Comparison of ENCODE assay signal across 23 cellular contexts in the genomic region with DNA sequence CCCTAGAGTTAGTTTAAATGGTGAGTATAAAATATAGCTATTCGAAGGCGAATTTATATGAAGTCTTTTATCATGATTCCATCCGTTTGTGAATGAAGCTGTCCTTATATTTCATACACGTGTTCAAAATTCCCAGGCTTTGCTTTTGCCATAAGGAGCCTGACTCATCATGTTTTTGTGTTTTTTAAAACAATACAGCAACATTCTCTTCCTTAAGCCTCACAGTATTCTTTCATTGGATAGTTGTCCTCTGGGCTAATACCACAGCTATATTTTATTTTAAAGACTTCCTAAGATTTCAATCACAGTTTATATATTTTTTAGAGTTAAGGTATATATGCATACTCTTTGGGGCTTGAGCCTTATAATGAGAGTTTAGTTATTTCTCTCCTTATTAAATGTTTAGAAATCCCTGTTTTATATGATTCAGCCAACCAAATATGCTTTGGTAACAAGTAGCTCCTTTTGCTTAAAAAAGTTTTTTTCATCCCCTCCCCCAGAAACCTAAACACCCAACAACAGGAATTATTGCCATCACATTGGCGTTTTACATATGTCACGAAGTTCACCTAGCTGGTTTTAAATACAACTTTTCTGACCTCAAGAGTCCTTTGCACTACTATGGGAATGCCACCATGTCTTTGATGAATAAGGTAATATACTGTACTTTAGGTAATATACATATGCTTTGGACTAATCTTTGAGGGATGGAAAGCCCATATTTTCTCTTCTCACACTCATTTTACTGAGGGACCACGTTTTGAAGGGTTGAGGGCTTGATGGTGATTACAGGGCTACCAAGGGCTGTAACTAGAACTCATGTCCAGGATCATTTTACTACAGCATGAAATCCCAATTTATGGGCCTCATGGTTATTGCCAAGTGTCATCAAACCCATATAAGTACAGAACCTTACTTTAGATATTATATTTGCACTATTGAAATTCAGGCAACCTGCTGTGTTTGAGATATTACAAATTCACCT. TPM values are rescaled to one million over a fixed set of nuclear protein-coding genes. Genes with fewer than 3 reads are reported as not detected.
DNase-seq lines count a peak whose midpoint lies in the region; FAIRE-seq and TF ChIP-seq lines count a peak whose summit lies in the region.
"Had no signal": no experiment of that assay in that cellular context is flagged by ENCODE, and none has a peak within 500 bp of the region (broad histone marks: within the 10 kb centered on the region; RNA-seq: fewer than 3 reads in every experiment).

No MANE protein-coding gene starts in this region.

- H4K20me1 ChIP-seq in osteoblast (ENCODE audit: insufficient read depth, low read length): peaks cover 4% of the 10 kb centered on the region

- H3K79me2 ChIP-seq in osteoblast (ENCODE audit: insufficient read depth, low read length): no peaks in the 10 kb centered on the region
- H3K79me2 ChIP-seq: hepatocyte had no signal

- H3K4me3 ChIP-seq in epithelial cell of esophagus (ENCODE audit: low read length) (no peak overlapping the region), osteoblast (ENCODE audit: insufficient read depth, low read length) (no peak overlapping the region)
- H3K4me3 ChIP-seq: gastrocnemius medialis, hepatocyte, SK-N-MC had no signal

- TF ChIP-seq CTCF in epithelial cell of esophagus (IDR thresholded peaks at IDR 0.05; ENCODE audit: insufficient read depth, low read depth, low read length, missing control alignments) (no peak), osteoblast (IDR thresholded peaks at IDR 0.05; ENCODE audit: extremely low read depth, low read depth, low read length) (no peak), CD14-positive monocyte (IDR thresholded peaks at IDR 0.05) (no peak)

- H3K4me2 ChIP-seq in osteoblast (ENCODE audit: insufficient read depth, low read length): no peak overlapping the region
- H3K4me2 ChIP-seq: hepatocyte had no signal

- DNase-seq in H54 (ENCODE audit: insufficient read length, low spot score) (no peak), SW480 (ENCODE audit: low spot score) (peak; percentile 28), epithelial cell of esophagus (ENCODE audit: low read depth) (peak; percentile 56), osteoblast (ENCODE audit: insufficient read length, low spot score, missing footprints) (no peak), CD14-positive monocyte (ENCODE audit: low spot score) (no peak), NCI-H1436 treated with DMSO at 0.1 percent for 48 hours (lab: John Stamatoyannopoulos, UW) (no peak), NCI-H187 (lab: John Stamatoyannopoulos, UW) (no peak)
- DNase-seq: activated effector memory CD4-positive, alpha-beta T cell treated with anti-CD3 and anti-CD28 coated beads, Interleukin-2, amount 50 U/mL, for 16 hours; activated naive CD8-positive, alpha-beta T cell treated with anti-CD3 and anti-CD28 coated beads, Interleukin-2, amount 10 ng/mL, durations not matched to agents 7 days and 5 days; CD4-positive, CD25-positive, alpha-beta regulatory T cell; effector CD4-positive, alpha-beta T cell; erythroblast; gastrocnemius medialis; mesendoderm; NCI-H2081 treated with DMSO at 0.1 percent for 48 hours; NCI-H748 treated with DMSO at 0.1 percent for 48 hours; stimulated activated naive CD4-positive, alpha-beta T cell had no signal

- peaks cover 10% of the 10 kb centered on the region for H3K36me3 ChIP-seq in osteoblast (ENCODE audit: insufficient read depth, low read length)

- H3K27me3 ChIP-seq in osteoblast (ENCODE audit: insufficient read depth, low read length): no peaks in the 10 kb centered on the region
- H3K27me3 ChIP-seq: gastrocnemius medialis, hepatocyte had no signal

- no peaks in the 10 kb centered on the region for H3K9me3 Mint-ChIP-seq in CD14-positive monocyte
- H3K9me3 Mint-ChIP-seq: activated naive CD8-positive, alpha-beta T cell treated with anti-CD3 and anti-CD28 coated beads, Interleukin-2, amount 10 ng/mL, durations not matched to agents 7 days and 5 days had no signal

- H3K4me1 ChIP-seq in osteoblast (ENCODE audit: insufficient read depth, low read length): peaks cover 14% of the 10 kb centered on the region

- peak overlapping the region; percentile 21 for H3K27ac ChIP-seq in osteoblast (ENCODE audit: low read depth, low read length)
- H3K27ac ChIP-seq: gastrocnemius medialis, hepatocyte, RWPE1, SK-N-MC had no signal

- H3K36me3 Mint-ChIP-seq in CD14-positive monocyte: peaks cover 71 to 91% of the 10 kb centered on the region in 2 donors
- H3K36me3 Mint-ChIP-seq: activated naive CD8-positive, alpha-beta T cell treated with anti-CD3 and anti-CD28 coated beads, Interleukin-2, amount 10 ng/mL, durations not matched to agents 7 days and 5 days; CD4-positive, CD25-positive, alpha-beta regulatory T cell had no signal

- no peak overlapping the region for H2AFZ ChIP-seq in osteoblast (ENCODE audit: low read length)
- H2AFZ ChIP-seq: hepatocyte had no signal

- FAIRE-seq in H54 (lab: Jason Lieb, UNC): peak; percentile 57
- FAIRE-seq: GM12891 had no signal

- no peaks in the 10 kb centered on the region for H3K9me3 ChIP-seq in osteoblast (ENCODE audit: low read depth, low read length)
- H3K9me3 ChIP-seq: gastrocnemius medialis had no signal

- TF ChIP-seq POLR2A in H54 (IDR thresholded peaks at IDR 0.05; ENCODE audit: low read depth, low read length): no peak

- intact Hi-C loops in CD14-positive monocyte (cut with micrococcal nuclease): no loop called here

- H3K4me1 Mint-ChIP-seq in CD14-positive monocyte: peaks cover 8% of the 10 kb centered on the region
- H3K4me1 Mint-ChIP-seq: CD4-positive, CD25-positive, alpha-beta regulatory T cell had no signal

- H3K4me3 Mint-ChIP-seq in CD14-positive monocyte: no peak overlapping the region
- H3K4me3 Mint-ChIP-seq: activated naive CD8-positive, alpha-beta T cell treated with anti-CD3 and anti-CD28 coated beads, Interleukin-2, amount 10 ng/mL, durations not matched to agents 7 days and 5 days; CD4-positive, CD25-positive, alpha-beta regulatory T cell had no signal

- peak overlapping the region in 1 of 7 donors; percentile 18 for H3K27ac Mint-ChIP-seq in CD14-positive monocyte
- H3K27ac Mint-ChIP-seq: activated naive CD8-positive, alpha-beta T cell treated with anti-CD3 and anti-CD28 coated beads, Interleukin-2, amount 10 ng/mL, durations not matched to agents 7 days and 5 days; CD4-positive, CD25-positive, alpha-beta regulatory T cell; progenitor cell of endocrine pancreas had no signal

- H3K27me3 Mint-ChIP-seq in CD14-positive monocyte (ENCODE audit: low read depth in 3 of 3): no peaks in the 10 kb centered on the region
- H3K27me3 Mint-ChIP-seq: progenitor cell of endocrine pancreas had no signal

RNA-seq across cellular contexts. Expression of a gene that starts 28.5 kb away (rescaled TPM):
- total RNA-seq in osteoblast: 2.2 and 2.7 TPM in 2 replicates
- 10 to 100 TPM; 21.0 to 22.8 TPM for polyA plus RNA-seq in CD14-positive monocyte
- total RNA-seq: T-helper 2 cell treated with Interferon-gamma antibody and Interleukin-4, amounts not matched to agents 100 ng/mL and 5 ng/mL, for 36 hours had no signal

Comparison
In these comparisons a context has a peak if more than half of its experiments do, and no peak if none do; other contexts are left out.
1. DNase-seq: peak in SW480 (single experiment) and epithelial cell of esophagus (single experiment); none in H54 (single experiment), osteoblast (single experiment), CD14-positive monocyte (single experiment), NCI-H1436 treated with DMSO at 0.1 percent for 48 hours (single experiment) and NCI-H187 (0 of 2).